ENCODE assay signal across 8 cellular contexts in genomic region chr17:5439446-5439764, GRCh38. TPM values are rescaled to one million over a fixed set of nuclear protein-coding genes. Genes with fewer than 3 reads are reported as not detected.
DNase-seq lines count a peak whose midpoint lies in the region; TF ChIP-seq lines count a peak whose summit lies in the region.

No MANE protein-coding gene starts in this region.

- H3K4me1 Mint-ChIP-seq in endothelial cell (ENCODE audit: unreplicated experiment) (peaks cover 16% of the 10 kb centered on the region), progenitor cell of endocrine pancreas (ENCODE audit: low read depth) (peaks cover 11% of the 10 kb centered on the region)

- TF ChIP-seq CTCF in OCI-LY1 (IDR thresholded peaks at IDR 0.05; ENCODE audit: low read length) (peak; percentile 15; the same call in 1 of the 2 replicates), endothelial cell (IDR thresholded peaks at IDR 0.05; ENCODE audit: unreplicated experiment) (no peak), progenitor cell of endocrine pancreas (IDR thresholded peaks at IDR 0.05; ENCODE audit: unreplicated experiment) (no peak)

- H3K4me1 ChIP-seq in ES-I3 (ENCODE audit: insufficient read depth, low read length): no peaks in the 10 kb centered on the region; the same call in 1 of the 2 replicates
- H3K4me1 ChIP-seq in OCI-LY1 (ENCODE audit: insufficient read depth, low read length, severe bottlenecking): peaks cover 27% of the 10 kb centered on the region

- H3K27ac ChIP-seq in OCI-LY1 (ENCODE audit: low read depth, low read length, poor library complexity, severe bottlenecking): peak overlapping the region; percentile 61

- H3F3A ChIP-seq in OCI-LY1 (ENCODE audit: insufficient read depth, low read length): 0 out of 2 replicates have a peak, but pooled peaks cover 6% of the 10 kb centered on the region

- H3K27me3 ChIP-seq in OCI-LY1 (ENCODE audit: insufficient read depth, low read length): no peaks in the 10 kb centered on the region

- H3K27me3 Mint-ChIP-seq in endothelial cell (ENCODE audit: unreplicated experiment) (no peaks in the 10 kb centered on the region), progenitor cell of endocrine pancreas (no peaks in the 10 kb centered on the region)

- H3K9me3 Mint-ChIP-seq in endothelial cell (ENCODE audit: unreplicated experiment) (no peaks in the 10 kb centered on the region), progenitor cell of endocrine pancreas (ENCODE audit: low read depth) (no peaks in the 10 kb centered on the region)

- H3K9me2 ChIP-seq in OCI-LY1 (ENCODE audit: low read depth, low read length): no peaks in the 10 kb centered on the region

- DNase-seq in endothelial cell (ENCODE audit: low spot score) (no peak), progenitor cell of endocrine pancreas (ENCODE audit: low spot score, unreplicated experiment) (no peak), NCI-H1417 treated with DMSO at 0.1 percent for 48 hours (lab: John Stamatoyannopoulos, UW) (no peak), activated gamma-delta T cell (lab: John Stamatoyannopoulos, UW) (no peak), NCI-H446 treated with DMSO at 0.1 percent for 48 hours (lab: John Stamatoyannopoulos, UW) (no peak), activated gamma-delta T cell treated with Interleukin-2 at 50 U/mL for 16 hours (no peak)

- no peak overlapping the region for H2AFZ ChIP-seq in OCI-LY1 (ENCODE audit: low read length)

- H4K20me1 ChIP-seq in OCI-LY1 (ENCODE audit: insufficient read depth, low read length): no peaks in the 10 kb centered on the region

- peaks cover 20% of the 10 kb centered on the region for H3K79me2 ChIP-seq in OCI-LY1 (ENCODE audit: insufficient read depth, low read length)

- H3K9ac ChIP-seq in ES-I3 (ENCODE audit: low read depth, low read length): peak overlapping the region; percentile 82; the same call in 1 of the 2 replicates
- peak overlapping the region; percentile 55 for H3K9ac ChIP-seq in OCI-LY1 (ENCODE audit: low read length)

- H3K27ac Mint-ChIP-seq in endothelial cell (ENCODE audit: unreplicated experiment) (peak overlapping the region; percentile 70), progenitor cell of endocrine pancreas (peak overlapping the region; percentile 74)

- peak overlapping the region; percentile 89 for H3K4me3 Mint-ChIP-seq in endothelial cell (ENCODE audit: unreplicated experiment)
- peak overlapping the region; percentile 85 for H3K4me3 Mint-ChIP-seq in progenitor cell of endocrine pancreas (ENCODE audit: low read depth)

- H3K36me3 ChIP-seq in ES-I3 (ENCODE audit: insufficient read depth, low read length) (peaks cover 14% of the 10 kb centered on the region), OCI-LY1 (ENCODE audit: insufficient read depth, low read length) (peaks cover 54% of the 10 kb centered on the region)

- H3K4me2 ChIP-seq in OCI-LY1 (ENCODE audit: low read length): peak overlapping the region; percentile 69

- H3K9me3 ChIP-seq in ES-I3 (ENCODE audit: control insufficient read depth, insufficient read depth, low read length) (no peaks in the 10 kb centered on the region), OCI-LY1 (ENCODE audit: low read length) (no peaks in the 10 kb centered on the region)

- H3K4me3 ChIP-seq in OCI-LY1 (ENCODE audit: low read depth, low read length, poor library complexity, severe bottlenecking): peak overlapping the region; percentile 95

- H3K36me3 Mint-ChIP-seq in endothelial cell (ENCODE audit: low read depth, unreplicated experiment) (peaks cover 15% of the 10 kb centered on the region), progenitor cell of endocrine pancreas (ENCODE audit: insufficient read depth) (peaks cover 11% of the 10 kb centered on the region)

RNA-seq across cellular contexts. Expression of gene C1QBP, which starts 0.5 kb away (rescaled TPM):
- total RNA-seq in endothelial cell (ENCODE audit: unreplicated experiment) (100 TPM), progenitor cell of endocrine pancreas (108 and 123 TPM in 2 replicates)

RNA-seq across cellular contexts. Expression of gene RPAIN, which starts 19.4 kb away (rescaled TPM):
- total RNA-seq in endothelial cell (ENCODE audit: unreplicated experiment) (47.7 TPM), progenitor cell of endocrine pancreas (109 and 115 TPM in 2 replicates)

RNA-seq across cellular contexts. Expression of gene NUP88, which starts 19.9 kb away (rescaled TPM):
- total RNA-seq in endothelial cell (ENCODE audit: unreplicated experiment) (42.4 TPM), progenitor cell of endocrine pancreas (64.9 and 79.0 TPM in 2 replicates)

RNA-seq across cellular contexts. Expression of gene DHX33, which starts 29.4 kb away (rescaled TPM):
- total RNA-seq in endothelial cell (ENCODE audit: unreplicated experiment) (18.4 TPM), progenitor cell of endocrine pancreas (26.0 and 26.9 TPM in 2 replicates)

RNA-seq across cellular contexts. Expression of gene DERL2, which starts 46.6 kb away (rescaled TPM):
- total RNA-seq in endothelial cell (ENCODE audit: unreplicated experiment): 83.4 TPM
- total RNA-seq in progenitor cell of endocrine pancreas: 84.6 and 94.4 TPM in 2 replicates
